Comparison of ENCODE assay signal across 7 cellular contexts in genomic region chr4:152935661-152936445, GRCh38. TPM values are rescaled to one million over a fixed set of nuclear protein-coding genes. Genes with fewer than 3 reads are reported as not detected.
DNase-seq lines count a peak whose midpoint lies in the region; ATAC-seq and TF ChIP-seq lines count a peak whose summit lies in the region.

FHDC1 (plus strand) TSS chr4:152936323; CDS start chr4:152943058, 6,735 bp downstream.

- TF ChIP-seq CTCF in endodermal cell (conservative IDR thresholded peaks at IDR 0.05): peak; percentile 47

- WGBS in endodermal cell (ENCODE audit: insufficient coverage in 1 of 2, insufficient read length in 1 of 2), 2 experiments: 0% methylated on average over 2 to 74 of the region's 74 CpGs
- WGBS in aorta, 2 donors: 6 to 7% methylated on average over 40 to 74 of the region's 74 CpGs

- H3K27me3 ChIP-seq in SJCRH30: no peaks in the 10 kb centered on the region
- peaks cover 33% of the 10 kb centered on the region for H3K27me3 ChIP-seq in endodermal cell (ENCODE audit: control insufficient read depth, insufficient read depth, low read length, poor library complexity, severe bottlenecking)
- peaks cover 0 to 5% of the 10 kb centered on the region in 2 donors for H3K27me3 ChIP-seq in mucosa of rectum (ENCODE audit: control insufficient read depth in 2 of 2, insufficient read depth in 2 of 2, low read length in 2 of 2)
- H3K27me3 ChIP-seq in aorta (ENCODE audit: control insufficient read depth in 1 of 2, insufficient read depth in 2 of 2, low read length in 1 of 2): no peaks in the 10 kb centered on the region

- in situ Hi-C loops in G401 (cut with HindIII; ENCODE audit: low sequenced_read_pairs): no loop called here

- DNase-seq in G401 (ENCODE audit: low spot score): peak; percentile 76
- DNase-seq in HT-29 (ENCODE audit: low spot score): peak; percentile 86
- DNase-seq in SJCRH30: peak; percentile 46 to 54
- peak; percentile 97 for DNase-seq in endodermal cell
- DNase-seq in aorta: peak in 1 of 2 donors; percentile 57

- peak within 1 kb of the TSS; percentile 63 for H3K9ac ChIP-seq in endodermal cell (ENCODE audit: extremely low read depth, low read length, poor library complexity, severe bottlenecking)
- H3K9ac ChIP-seq in mucosa of rectum (ENCODE audit: low read depth in 1 of 2, low read length in 2 of 2): peak within 1 kb of the TSS; percentile 83 to 91

- no peaks in the 10 kb centered on the region for H3K36me3 Mint-ChIP-seq in endodermal cell (ENCODE audit: low read depth)

- peak within 1 kb of the TSS; percentile 71 for H3K4me3 ChIP-seq in SJCRH30
- H3K4me3 ChIP-seq in endodermal cell (ENCODE audit: low read length): peak within 1 kb of the TSS; percentile 84
- H3K4me3 ChIP-seq in mucosa of rectum (ENCODE audit: low read length in 2 of 2): peak within 1 kb of the TSS; percentile 79 to 89
- peak within 1 kb of the TSS; percentile 50 to 98 for H3K4me3 ChIP-seq in aorta (ENCODE audit: low read length in 2 of 2)

- no peaks in the 10 kb centered on the region for H3K4me1 ChIP-seq in SJCRH30
- H3K4me1 ChIP-seq in endodermal cell (ENCODE audit: control insufficient read depth, insufficient read depth, low read length): peaks cover 3% of the 10 kb centered on the region
- H3K4me1 ChIP-seq in mucosa of rectum (ENCODE audit: control insufficient read depth in 2 of 2, insufficient read depth in 2 of 2, low read length in 2 of 2): peaks cover 10 to 11% of the 10 kb centered on the region in 2 donors
- no peaks in the 10 kb centered on the region for H3K4me1 ChIP-seq in aorta (ENCODE audit: control insufficient read depth in 1 of 2, insufficient read depth in 2 of 2, low read length in 2 of 2)

- no peak for ATAC-seq in aorta (ENCODE audit: low FRiP score)
- no peak for ATAC-seq in activated CD4-positive, CD25-positive, alpha-beta regulatory T cell treated with anti-CD3 and anti-CD28 coated beads, Interleukin-2, amount 50 U/mL, for 24 hours

- peaks cover 32% of the 10 kb centered on the region for H3K27me3 Mint-ChIP-seq in endodermal cell (ENCODE audit: insufficient read depth)

- peak within 1 kb of the TSS; percentile 96 for H3K27ac Mint-ChIP-seq in endodermal cell

- H3K4me3 Mint-ChIP-seq in endodermal cell: peak within 1 kb of the TSS; percentile 72

- intact Hi-C loops in aorta (cut with DNase I): no loop called here

- H3K4me1 Mint-ChIP-seq in endodermal cell: peaks cover 20% of the 10 kb centered on the region

- H3K27ac ChIP-seq in SJCRH30: no peak within 1 kb of the TSS; the same call in 1 of the 2 replicates
- H3K27ac ChIP-seq in endodermal cell (ENCODE audit: low read depth, low read length): no peak within 1 kb of the TSS
- H3K27ac ChIP-seq in mucosa of rectum (ENCODE audit: low read depth in 2 of 2, low read length in 2 of 2): peak within 1 kb of the TSS; percentile 92 to 93
- H3K27ac ChIP-seq in aorta (ENCODE audit: low read depth in 1 of 2, low read length in 2 of 2): no peak within 1 kb of the TSS

- no peaks in the 10 kb centered on the region for H3K9me3 ChIP-seq in SJCRH30 (replicated peaks)
- H3K9me3 ChIP-seq in endodermal cell (ENCODE audit: control insufficient read depth, low read length): no peaks in the 10 kb centered on the region
- H3K9me3 ChIP-seq in mucosa of rectum (ENCODE audit: control insufficient read depth in 2 of 2, low read length in 2 of 2): no peaks in the 10 kb centered on the region
- no peaks in the 10 kb centered on the region for H3K9me3 ChIP-seq in aorta (ENCODE audit: control insufficient read depth, low read length)

- no peaks in the 10 kb centered on the region for H3K36me3 ChIP-seq in SJCRH30
- H3K36me3 ChIP-seq in endodermal cell (ENCODE audit: control insufficient read depth, insufficient read depth, low read length): no peaks in the 10 kb centered on the region
- no peaks in the 10 kb centered on the region for H3K36me3 ChIP-seq in mucosa of rectum (ENCODE audit: control insufficient read depth in 2 of 2, insufficient read depth in 2 of 2, low read length in 2 of 2)
- no peaks in the 10 kb centered on the region for H3K36me3 ChIP-seq in aorta (ENCODE audit: control insufficient read depth in 1 of 2, insufficient read depth in 2 of 2, low read length in 1 of 2)

- no peaks in the 10 kb centered on the region for H3K9me3 Mint-ChIP-seq in endodermal cell

RNA-seq across cellular contexts. Expression of gene FHDC1, which starts in this region (rescaled TPM):
- 0.06 and 0.27 TPM in 2 replicates for total RNA-seq in G401 (2014; rRNA removed; shearing (Covaris generic))
- total RNA-seq in HT-29 (2014; rRNA removed; shearing (Covaris generic)): 2.8 and 3.0 TPM in 2 replicates
- 1.9 and 2.0 TPM in 2 replicates for total RNA-seq in SJCRH30 (2014; rRNA removed; shearing (Covaris generic))
- total RNA-seq in endodermal cell: 1 to 10 TPM; 2.5 to 7.9 TPM
- polyA plus RNA-seq in endodermal cell (2013, experiment 1 of 2): 3.2 TPM
- 2.2 TPM for polyA plus RNA-seq in endodermal cell (2013, experiment 2 of 2)
- total RNA-seq in aorta: 1 to 10 TPM in 1 of 2 donors, under 1 TPM in 1; 0.88 to 3.0 TPM
- 1 to 10 TPM in 1 of 2 donors, under 1 TPM in 1; 0.20 to 1.4 TPM for polyA plus RNA-seq in aorta

Comparison
In these comparisons a context has a peak if more than half of its experiments do, and no peak if none do; other contexts are left out.
1. Peak in DNase-seq in G401; RNA of the gene not detected or under 1 TPM.
2. H3K27ac ChIP-seq: peak in mucosa of rectum (2 of 2); none in SJCRH30 (single experiment), endodermal cell (single experiment) and aorta (0 of 2).
3. Peak in every context shown above with its lines, with median percentiles within 50 percentile points of each other: H3K4me3 ChIP-seq.